ENCODE assay signal across 12 cellular contexts in genomic region chr16:14378131-14378551, GRCh38.
A peak's percentile ranks its signal among the peaks of the same experiment; 100 is the strongest.
DNase-seq lines count a peak whose midpoint lies in the region; ATAC-seq and TF ChIP-seq lines count a peak whose summit lies in the region.
"Had no signal": no experiment of that assay in that cellular context is flagged by ENCODE, and none has a peak within 500 bp of the region (broad histone marks: within the 10 kb centered on the region; RNA-seq: fewer than 3 reads in every experiment).

No MANE protein-coding gene starts in this region.

- intact Hi-C loops in esophagus muscularis mucosa (cut with DNase I): no loop called here
- intact Hi-C loops in adrenal gland (cut with DNase I): no loop called here

- H3K4me3 ChIP-seq in SJCRH30: no peak overlapping the region
- no peak overlapping the region for H3K4me3 ChIP-seq in esophagus muscularis mucosa
- H3K4me3 ChIP-seq in adrenal gland: no peak overlapping the region

- POLR2A ChIA-PET in HEK293T (lab: Yijun Ruan, JAX): no interaction called here

- peaks cover 5% of the 10 kb centered on the region for H3K4me1 ChIP-seq in SJCRH30
- peaks cover 21% of the 10 kb centered on the region for H3K4me1 ChIP-seq in foreskin keratinocyte
- H3K4me1 ChIP-seq in esophagus muscularis mucosa: no peaks in the 10 kb centered on the region
- H3K4me1 ChIP-seq in adrenal gland (replicated peaks in 1 of 2): no peaks in the 10 kb centered on the region
- H3K4me1 ChIP-seq: parathyroid adenoma had no signal

- TF ChIP-seq POLR2A in esophagus muscularis mucosa (IDR thresholded peaks at IDR 0.05; ENCODE audit: low read depth): no peak
- no peak for TF ChIP-seq POLR2A in adrenal gland (IDR thresholded peaks at IDR 0.05)

- no peaks in the 10 kb centered on the region for H3K27me3 ChIP-seq in SJCRH30
- no peaks in the 10 kb centered on the region for H3K27me3 ChIP-seq in foreskin keratinocyte
- no peaks in the 10 kb centered on the region for H3K27me3 ChIP-seq in esophagus muscularis mucosa
- H3K27me3 ChIP-seq in adrenal gland: no peaks in the 10 kb centered on the region

- TF ChIP-seq CTCF in foreskin keratinocyte (conservative IDR thresholded peaks at IDR 0.05) (no peak), esophagus muscularis mucosa (IDR thresholded peaks at IDR 0.05) (no peak), adrenal gland (IDR thresholded peaks at IDR 0.05) (no peak)

- H3K9me3 ChIP-seq in SJCRH30 (replicated peaks): no peaks in the 10 kb centered on the region
- no peaks in the 10 kb centered on the region for H3K9me3 ChIP-seq in esophagus muscularis mucosa
- no peaks in the 10 kb centered on the region for H3K9me3 ChIP-seq in adrenal gland (replicated peaks in 1 of 3)

- H3K36me3 ChIP-seq in SJCRH30: no peaks in the 10 kb centered on the region
- no peaks in the 10 kb centered on the region for H3K36me3 ChIP-seq in esophagus muscularis mucosa
- H3K36me3 ChIP-seq in adrenal gland (replicated peaks in 1 of 2): no peaks in the 10 kb centered on the region

- H3K27ac ChIP-seq in SJCRH30: no peak overlapping the region
- peak overlapping the region; percentile 87 for H3K27ac ChIP-seq in foreskin keratinocyte
- H3K27ac ChIP-seq in esophagus muscularis mucosa (replicated peaks in 1 of 4): no peak overlapping the region
- H3K27ac ChIP-seq in adrenal gland: no peak overlapping the region
- H3K27ac ChIP-seq: parathyroid adenoma had no signal

- CTCF ChIA-PET in HEK293T (lab: Yijun Ruan, JAX): interaction anchor here (0.6 kb wide), 2 partner anchors 21 to 419 kb away, joined by 4 to 5 read pairs; no protein-coding TSS in a partner anchor

- TF ChIP-seq EP300 in esophagus muscularis mucosa (IDR thresholded peaks at IDR 0.05): no peak

- 42% methylated on average over 4 of the region's 4 CpGs for WGBS in esophagus muscularis mucosa
- 52 to 64% (median 55%) methylated on average over 4 of the region's 4 CpGs for WGBS in adrenal gland, 4 donors

- ATAC-seq in foreskin keratinocyte: peak; percentile 57
- no peak for ATAC-seq in HG03097 (IDR thresholded peaks at IDR 0.05; ENCODE audit: low FRiP score, unreplicated experiment)
- ATAC-seq: activated CD4-positive, CD25-positive, alpha-beta regulatory T cell treated with anti-CD3 and anti-CD28 coated beads, Interleukin-2, amount 50 U/mL, for 24 hours had no signal

- DNase-seq in AG08395 (ENCODE audit: low spot score) (peak; percentile 45), HEK293T (ENCODE audit: extremely low spot score) (no peak), SJCRH30 (peak; percentile 56 to 74), foreskin keratinocyte (peak; percentile 72 to 87), esophagus muscularis mucosa (ENCODE audit: extremely low spot score) (no peak), GDM1 (lab: John Stamatoyannopoulos, UW) (no peak), adrenal gland (no peak)
- DNase-seq: activated gamma-delta T cell treated with Interleukin-2 at 50 U/mL for 16 hours, C1 segment of cervical spinal cord had no signal

TF ChIP-seq in HEK293T, 16 proteins besides CTCF, POLR2A, EP300 and RAD21:
- TF ChIP-seq TARDBP (IDR thresholded peaks at IDR 0.05) (no peak), NFRKB (IDR thresholded peaks at IDR 0.05) (no peak), SP1 (IDR thresholded peaks at IDR 0.05) (no peak), ZNF384 (IDR thresholded peaks at IDR 0.05) (peak; percentile 50)
TF ChIP-seq in HEK293T: peak in this region for 1.

Comparison
In these comparisons a context has a peak if more than half of its experiments do, and no peak if none do; other contexts are left out.
1. DNase-seq: peak in AG08395 (single experiment), SJCRH30 (2 of 2) and foreskin keratinocyte (2 of 2); none in HEK293T (single experiment), esophagus muscularis mucosa (single experiment), GDM1 (single experiment) and adrenal gland (0 of 7).